In the genomic region with DNA sequence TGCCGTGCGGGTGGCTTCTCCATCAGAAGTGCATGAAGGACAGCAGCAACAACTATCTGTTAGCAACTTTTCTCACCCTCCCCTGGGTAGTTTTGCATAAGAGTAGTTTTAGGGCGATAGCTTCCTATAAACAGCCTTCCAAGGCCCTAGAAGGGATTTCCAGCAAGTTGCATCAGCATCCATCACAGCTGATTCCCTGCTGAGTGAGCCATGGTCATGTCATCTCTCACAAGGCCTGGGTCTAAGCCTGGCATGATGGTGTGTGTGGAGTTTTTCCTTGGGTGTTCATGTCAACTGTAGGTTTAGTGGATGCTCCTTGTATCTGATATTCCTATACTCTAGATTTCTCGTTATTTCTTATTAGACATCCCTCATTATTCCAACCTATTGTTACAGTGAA, we compare ENCODE assay signal across 26 cellular contexts.
"Had no signal": no experiment of that assay in that cellular context is flagged by ENCODE, and none has a peak within 500 bp of the region (broad histone marks: within the 10 kb centered on the region; RNA-seq: fewer than 3 reads in every experiment).

No MANE protein-coding gene starts in this region.

- FAIRE-seq: islet of Langerhans, kidney had no signal

- H3K36me3 ChIP-seq: left lung, lower lobe of right lung, ovary, right atrium auricular region, right lobe of liver, transverse colon, upper lobe of left lung, vagina had no signal

- DNase-seq: hypothalamus; immature natural killer cell; kidney; left colon; left lung; lower lobe of right lung; midbrain; mucosa of descending colon; naive thymus-derived CD4-positive, alpha-beta T cell; ovary; right lobe of liver; stimulated activated CD4-positive, alpha-beta T cell treated with anti-CD3 and anti-CD28 coated beads, Interleukin-1b, Interleukin-23, amount 100 ng/mL, for 48 hours; stimulated activated CD4-positive, alpha-beta T cell treated with anti-CD3 and anti-CD28 coated beads, Interleukin-2, amount 100 ng/mL, for 48 hours; stimulated activated CD4-positive, alpha-beta T cell treated with anti-CD3 and anti-CD28 coated beads, Interleukin-4, amount 100 ng/mL, for 4 hours; stimulated activated CD8-positive, alpha-beta memory T cell treated with anti-CD3 and anti-CD28 coated beads, Interleukin-4, amount 100 ng/mL, for 48 hours; stimulated activated naive CD4-positive, alpha-beta T cell treated with Interleukin-2 at 50 U/mL for 16 hours; stimulated activated naive CD8-positive, alpha-beta T cell treated with anti-CD3 and anti-CD28 coated beads, Interleukin-15, amount 100 ng/mL, for 72 hours; substantia nigra; transverse colon; upper lobe of left lung had no signal

- H3K27me3 ChIP-seq: left lung, ovary, right atrium auricular region, right lobe of liver, transverse colon, upper lobe of left lung, vagina had no signal

- H3K9me3 ChIP-seq: lower lobe of right lung, ovary, right atrium auricular region, right lobe of liver, upper lobe of left lung, vagina had no signal

- H3K4me1 ChIP-seq: left lung, lower lobe of right lung, right atrium auricular region, right lobe of liver, transverse colon, upper lobe of left lung, vagina had no signal

- ATAC-seq: left colon; left lung; lower lobe of right lung; mucosa of descending colon; naive thymus-derived CD4-positive, alpha-beta T cell; natural killer cell treated with Interleukin-12 subunit alpha and Interleukin-12 subunit beta and Interleukin-15 and Interleukin-18, amount 100 ng/mL, for 72 hours; right lobe of liver; stimulated activated memory B cell treated with anti-CD40 and anti-IgM and Interleukin-4, amounts not matched to agents 10 μg/mL and 1 μg/mL and 100 μg/mL, for 72 hours; stimulated activated naive CD8-positive, alpha-beta T cell treated with anti-CD3 and anti-CD28 coated beads, Interleukin-15, amount 100 ng/mL, for 72 hours had no signal

- H3K27ac ChIP-seq: left lung, lower lobe of right lung, ovary, right atrium auricular region, right lobe of liver, transverse colon, upper lobe of left lung, vagina had no signal

- H3K4me3 ChIP-seq: left lung, lower lobe of right lung, mucosa of descending colon, ovary, right atrium auricular region, right lobe of liver, smooth muscle cell, transverse colon, upper lobe of left lung, vagina had no signal

- H3K4me2 ChIP-seq: smooth muscle cell had no signal
